ENCODE assay signal across 10 cellular contexts in the genomic region with DNA sequence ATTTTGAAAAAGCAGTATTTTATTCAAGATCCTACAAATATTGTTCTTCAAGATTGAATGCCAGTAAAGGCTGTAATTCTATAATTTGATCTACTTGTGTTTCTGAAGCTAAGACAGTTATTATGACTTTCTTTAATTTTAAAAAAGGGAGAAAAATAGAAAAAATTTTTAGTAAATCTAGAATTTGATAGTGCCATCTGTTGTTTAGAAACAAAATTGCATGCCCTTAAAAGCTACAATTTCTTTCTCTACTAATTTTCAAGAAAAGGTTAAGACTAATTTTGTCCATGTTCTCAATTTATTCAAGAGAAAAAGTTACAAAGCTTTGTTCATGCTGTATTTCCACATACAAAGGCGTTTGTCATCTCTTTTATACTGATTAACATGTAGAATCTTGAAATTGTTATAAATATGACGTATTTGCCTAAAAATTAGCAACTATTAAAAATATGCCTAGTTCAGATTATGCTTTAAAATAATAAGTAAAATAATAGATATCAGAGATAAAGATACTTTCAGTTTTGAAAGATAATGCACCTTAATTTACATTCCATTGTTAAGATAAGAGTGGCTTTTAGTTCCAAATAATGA. TPM values are rescaled to one million over a fixed set of nuclear protein-coding genes. Genes with fewer than 3 reads are reported as not detected.
DNase-seq lines count a peak whose midpoint lies in the region; ATAC-seq, FAIRE-seq and TF ChIP-seq lines count a peak whose summit lies in the region.
"Had no signal": no experiment of that assay in that cellular context is flagged by ENCODE, and none has a peak within 500 bp of the region (broad histone marks: within the 10 kb centered on the region; RNA-seq: fewer than 3 reads in every experiment).

No MANE protein-coding gene starts in this region.

- H3K36me3 Mint-ChIP-seq in T-cell = no peaks in the 10 kb centered on the region

- no peaks in the 10 kb centered on the region for H3K79me2 ChIP-seq in parathyroid adenoma

- no peak overlapping the region for H2AFZ ChIP-seq in parathyroid adenoma

- no peaks in the 10 kb centered on the region for H3K4me1 ChIP-seq in parathyroid adenoma

- H3K27ac ChIP-seq in parathyroid adenoma = no peak overlapping the region

- H3K4me3 Mint-ChIP-seq in T-cell = no peak overlapping the region

- peak; percentile 73 for FAIRE-seq in endometrium (lab: Jason Lieb, UNC)

- no peaks in the 10 kb centered on the region for H3K9me3 Mint-ChIP-seq in T-cell

- peak; percentile 8 for TF ChIP-seq CTCF in parathyroid adenoma (IDR thresholded peaks at IDR 0.05)

- DNase-seq in EH (ENCODE audit: low read depth) (peak; percentile 5), NCI-H69 (lab: John Stamatoyannopoulos, UW) (peak; percentile 5), T-cell (no peak), NCI-H510A treated with DMSO at 0.1 percent for 48 hours (lab: John Stamatoyannopoulos, UW) (no peak)
- DNase-seq: left cardiac atrium, NCI-H2081 had no signal

- H3K4me1 Mint-ChIP-seq in T-cell = no peaks in the 10 kb centered on the region

- POLR2A ChIA-PET in T-cell (lab: Charles Lee) = no interaction called here

- CTCF ChIA-PET in T-cell (lab: Charles Lee) = interaction anchor here (0.5 to 0.7 kb wide), 2 partner anchors 25 to 375 kb away, joined by 3 read pairs; no protein-coding TSS in a partner anchor

- no peaks in the 10 kb centered on the region for H3K9me3 ChIP-seq in parathyroid adenoma (ENCODE audit: control insufficient read depth, low read length)

- H3K36me3 ChIP-seq in parathyroid adenoma (ENCODE audit: control insufficient read depth, insufficient read depth, low read length) = no peaks in the 10 kb centered on the region

- H3K27ac Mint-ChIP-seq in T-cell = no peak overlapping the region

- no peak overlapping the region for H3K4me2 ChIP-seq in parathyroid adenoma (ENCODE audit: low read length)

- H3K27me3 Mint-ChIP-seq in T-cell = peaks cover 6 to 23% of the 10 kb centered on the region in 2 donors

- H3K27me3 ChIP-seq in parathyroid adenoma (ENCODE audit: control insufficient read depth, insufficient read depth, low read length) = no peaks in the 10 kb centered on the region

- no peak overlapping the region for H3K9ac ChIP-seq in parathyroid adenoma

- ATAC-seq in T-cell (replicated peaks in 1 of 4) (no peak), GM19035 (IDR thresholded peaks at IDR 0.05; ENCODE audit: unreplicated experiment) (no peak), GM21723 (IDR thresholded peaks at IDR 0.05; ENCODE audit: unreplicated experiment) (no peak)

- no peak overlapping the region for H3K4me3 ChIP-seq in parathyroid adenoma (ENCODE audit: low read depth, low read length)

RNA-seq across cellular contexts. Expression of gene MMRN1, which starts 25.6 kb away (rescaled TPM):
- total RNA-seq in T-cell = under 1 TPM; 0.16 to 0.61 (median 0.30) TPM

RNA-seq across cellular contexts. Expression of gene SNCA, which starts 32.1 kb away (rescaled TPM):
- under 1 TPM in 4 of 5 donors, not detected in 1; 0.25 to 0.90 (median 0.62) TPM for total RNA-seq in T-cell

Comparison
In these comparisons a context has a peak if more than half of its experiments do, and no peak if none do; other contexts are left out.
1. DNase-seq: peak in EH (single experiment) and NCI-H69 (single experiment); none in T-cell (0 of 34) and NCI-H510A treated with DMSO at 0.1 percent for 48 hours (single experiment).